In the genomic region with DNA sequence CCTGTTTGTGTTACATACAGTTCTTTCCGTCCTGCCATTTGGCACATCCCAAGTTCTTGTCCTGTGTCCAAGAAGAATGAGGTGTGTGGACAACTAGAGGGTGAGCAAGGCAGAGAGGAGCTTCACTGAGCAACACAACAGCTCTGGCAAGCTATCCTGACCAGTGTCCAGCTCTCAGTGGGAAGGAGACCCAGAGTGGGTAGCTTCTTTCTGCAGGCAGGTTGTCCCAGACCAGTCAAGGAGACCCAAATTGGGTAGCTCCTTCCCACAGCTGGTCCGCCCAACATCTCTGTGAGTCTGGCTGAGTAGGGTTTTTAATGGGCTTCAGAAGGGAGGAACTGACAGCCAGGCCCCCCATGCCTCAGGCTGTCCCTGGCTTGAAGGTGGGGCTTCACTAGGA, we compare ENCODE assay signal across 31 cellular contexts.
"Had no signal": no experiment of that assay in that cellular context is flagged by ENCODE, and none has a peak within 500 bp of the region (broad histone marks: within the 10 kb centered on the region; RNA-seq: fewer than 3 reads in every experiment).

No MANE protein-coding gene starts in this region.

- H3K4me3 ChIP-seq: cardiac muscle cell, colonic mucosa, dorsolateral prefrontal cortex, esophagus muscularis mucosa, gastrocnemius medialis, heart left ventricle had no signal

- H3K27ac Mint-ChIP-seq: activated CD4-positive, alpha-beta memory T cell treated with anti-CD3 and anti-CD28 coated beads for 36 hours; activated CD4-positive, alpha-beta T cell treated with anti-CD3 and anti-CD28 coated beads for 36 hours; activated CD4-positive, alpha-beta T cell treated with anti-CD3 and anti-CD28 coated beads, Interleukin-2, amount 10 ng/mL, durations not matched to agents 24 days and 14 days; activated CD8-positive, alpha-beta memory T cell treated with anti-CD3 and anti-CD28 coated beads, Interleukin-2, amount 10 ng/mL, durations not matched to agents 7 days and 5 days; activated CD8-positive, alpha-beta T cell treated with anti-CD3 and anti-CD28 coated beads, Interleukin-2, amount 10 ng/mL, durations not matched to agents 7 days and 5 days; activated naive CD4-positive, alpha-beta T cell treated with anti-CD3 and anti-CD28 coated beads, Interleukin-2, amount 10 ng/mL, durations not matched to agents 7 days and 5 days; activated naive CD4-positive, alpha-beta T cell treated with anti-CD3 and anti-CD28 coated beads, Interleukin-2, amount 50 U/mL, for 72 hours; activated naive CD8-positive, alpha-beta T cell treated with anti-CD3 and anti-CD28 coated beads, Interleukin-2, amount 10 ng/mL, durations not matched to agents 7 days and 5 days; activated T-helper 1 cell treated with anti-CD3 and anti-CD28 coated beads, Interleukin-12 subunit alpha, Interleukin-12 subunit beta, Interleukin-2, Interleukin-4 antibody, amounts not matched to agents 30 ng/mL and 10 ng/mL and 1 ng/mL, durations not matched to agents 14 hours and 24 hours and 36 hours; activated T-helper 2 cell treated with anti-CD3 and anti-CD28 coated beads, Interferon-gamma antibody, Interleukin-2, Interleukin-4, amounts not matched to agents 10 μg/mL and 5 μg/mL and 100 μg/mL, durations not matched to agents 14 hours and 24 hours and 36 hours; endodermal cell had no signal

- H3K9me3 Mint-ChIP-seq: activated CD4-positive, alpha-beta memory T cell treated with anti-CD3 and anti-CD28 coated beads for 36 hours; activated CD4-positive, alpha-beta T cell treated with anti-CD3 and anti-CD28 coated beads, Interleukin-2, amount 10 ng/mL, durations not matched to agents 24 days and 14 days; activated naive CD4-positive, alpha-beta T cell treated with anti-CD3 and anti-CD28 coated beads, Interleukin-2, amount 10 ng/mL, durations not matched to agents 7 days and 5 days; activated naive CD8-positive, alpha-beta T cell treated with anti-CD3 and anti-CD28 coated beads, Interleukin-2, amount 10 ng/mL, durations not matched to agents 7 days and 5 days; activated T-helper 1 cell treated with anti-CD3 and anti-CD28 coated beads, Interleukin-12 subunit alpha, Interleukin-12 subunit beta, Interleukin-2, Interleukin-4 antibody, amounts not matched to agents 30 ng/mL and 10 ng/mL and 1 ng/mL, durations not matched to agents 14 hours and 24 hours and 36 hours had no signal

- DNase-seq: activated CD4-positive, alpha-beta memory T cell treated with anti-CD3 and anti-CD28 coated beads for 36 hours; activated CD4-positive, alpha-beta T cell treated with anti-CD3 and anti-CD28 coated beads for 36 hours; activated CD4-positive, alpha-beta T cell treated with anti-CD3 and anti-CD28 coated beads, Interleukin-2, amount 10 ng/mL, durations not matched to agents 24 days and 14 days; activated CD4-positive, CD25-positive, alpha-beta regulatory T cell; activated CD4-positive, CD25-positive, alpha-beta regulatory T cell treated with anti-CD3 and anti-CD28 coated beads, Interleukin-2, amount 50 U/mL, for 72 hours; activated CD8-positive, alpha-beta memory T cell treated with anti-CD3 and anti-CD28 coated beads, Interleukin-2, amount 10 ng/mL, durations not matched to agents 7 days and 5 days; activated CD8-positive, alpha-beta memory T cell treated with anti-CD3 and anti-CD28 coated beads, Interleukin-2, amount 50 U/mL, for 4 hours; activated CD8-positive, alpha-beta T cell treated with anti-CD3 and anti-CD28 coated beads, Interleukin-2, amount 10 ng/mL, durations not matched to agents 7 days and 5 days; activated effector memory CD4-positive, alpha-beta T cell treated with anti-CD3 and anti-CD28 coated beads, Interleukin-2, amount 50 U/mL, for 16 hours; activated naive CD4-positive, alpha-beta T cell; activated naive CD4-positive, alpha-beta T cell treated with anti-CD3 and anti-CD28 coated beads, Interleukin-2, amount 10 ng/mL, durations not matched to agents 7 days and 5 days; activated naive CD8-positive, alpha-beta T cell treated with anti-CD3 and anti-CD28 coated beads, Interleukin-2, amount 10 ng/mL, durations not matched to agents 7 days and 5 days; activated T-cell treated with anti-CD3 and anti-CD28 coated beads, Interleukin-2, amount 50 U/mL, for 1 hour; activated T-cell treated with anti-CD3 and anti-CD28 coated beads, Interleukin-2, amount 50 U/mL, for 48 hours; central memory CD4-positive, alpha-beta T cell; cerebellar nuclear complex; colonic mucosa; dorsolateral prefrontal cortex; effector memory CD4-positive, alpha-beta T cell; endodermal cell; foreskin keratinocyte; gastrocnemius medialis; glutamatergic neuron; heart left ventricle; T-helper 2 cell had no signal

- FAIRE-seq: astrocyte had no signal

- H3K4me1 ChIP-seq: colonic mucosa, esophagus muscularis mucosa, foreskin keratinocyte, gastrocnemius medialis, heart left ventricle had no signal

- H3K36me3 ChIP-seq: cardiac muscle cell, colonic mucosa, esophagus muscularis mucosa, gastrocnemius medialis, heart left ventricle had no signal

- H3K27ac ChIP-seq: cardiac muscle cell, colonic mucosa, dorsolateral prefrontal cortex, esophagus muscularis mucosa, foreskin keratinocyte, gastrocnemius medialis, heart left ventricle had no signal

- H3K36me3 Mint-ChIP-seq: activated CD4-positive, alpha-beta memory T cell treated with anti-CD3 and anti-CD28 coated beads for 36 hours; activated CD8-positive, alpha-beta memory T cell treated with anti-CD3 and anti-CD28 coated beads, Interleukin-2, amount 10 ng/mL, durations not matched to agents 7 days and 5 days; activated naive CD4-positive, alpha-beta T cell treated with anti-CD3 and anti-CD28 coated beads, Interleukin-2, amount 10 ng/mL, durations not matched to agents 7 days and 5 days; activated naive CD4-positive, alpha-beta T cell treated with anti-CD3 and anti-CD28 coated beads, Interleukin-2, amount 50 U/mL, for 72 hours; activated naive CD8-positive, alpha-beta T cell treated with anti-CD3 and anti-CD28 coated beads, Interleukin-2, amount 10 ng/mL, durations not matched to agents 7 days and 5 days had no signal

- H3K9me3 ChIP-seq: colonic mucosa, gastrocnemius medialis had no signal

- ATAC-seq: activated CD4-positive, alpha-beta T cell treated with anti-CD3 and anti-CD28 coated beads for 36 hours; activated CD8-positive, alpha-beta memory T cell treated with anti-CD3 and anti-CD28 coated beads, Interleukin-2, amount 10 ng/mL, durations not matched to agents 7 days and 5 days; activated CD8-positive, alpha-beta T cell treated with anti-CD3 and anti-CD28 coated beads, Interleukin-2, amount 10 ng/mL, durations not matched to agents 7 days and 5 days; activated naive CD4-positive, alpha-beta T cell treated with anti-CD3 and anti-CD28 coated beads, Interleukin-2, amount 50 U/mL, for 72 hours; foreskin keratinocyte; gastrocnemius medialis; heart left ventricle had no signal

- H3K4me3 Mint-ChIP-seq: activated CD4-positive, alpha-beta memory T cell treated with anti-CD3 and anti-CD28 coated beads for 36 hours; activated CD4-positive, alpha-beta T cell treated with anti-CD3 and anti-CD28 coated beads for 36 hours; activated CD4-positive, alpha-beta T cell treated with anti-CD3 and anti-CD28 coated beads, Interleukin-2, amount 10 ng/mL, durations not matched to agents 24 days and 14 days; activated CD8-positive, alpha-beta memory T cell treated with anti-CD3 and anti-CD28 coated beads, Interleukin-2, amount 10 ng/mL, durations not matched to agents 7 days and 5 days; activated CD8-positive, alpha-beta T cell treated with anti-CD3 and anti-CD28 coated beads, Interleukin-2, amount 10 ng/mL, durations not matched to agents 7 days and 5 days; activated naive CD4-positive, alpha-beta T cell treated with anti-CD3 and anti-CD28 coated beads, Interleukin-2, amount 10 ng/mL, durations not matched to agents 7 days and 5 days; activated naive CD8-positive, alpha-beta T cell treated with anti-CD3 and anti-CD28 coated beads, Interleukin-2, amount 10 ng/mL, durations not matched to agents 7 days and 5 days; activated T-helper 1 cell treated with anti-CD3 and anti-CD28 coated beads, Interleukin-12 subunit alpha, Interleukin-12 subunit beta, Interleukin-2, Interleukin-4 antibody, amounts not matched to agents 30 ng/mL and 10 ng/mL and 1 ng/mL, durations not matched to agents 14 hours and 24 hours and 36 hours; endodermal cell had no signal

- H3K27me3 ChIP-seq: cardiac muscle cell, colonic mucosa, dorsolateral prefrontal cortex, esophagus muscularis mucosa, foreskin keratinocyte, gastrocnemius medialis, heart left ventricle had no signal
